ENCODE assay signal across 18 cellular contexts in genomic region chr13:108020027-108020426, GRCh38.
"Had no signal": no experiment of that assay in that cellular context is flagged by ENCODE, and none has a peak within 500 bp of the region (broad histone marks: within the 10 kb centered on the region; RNA-seq: fewer than 3 reads in every experiment).

No MANE protein-coding gene starts in this region.

- H3K27ac ChIP-seq: tibial artery, vagina had no signal

- H3K4me3 Mint-ChIP-seq: activated B cell treated with CpG ODN at 0.5 μM for 24 hours; activated CD4-positive, alpha-beta memory T cell treated with anti-CD3 and anti-CD28 coated beads for 36 hours; activated CD8-positive, alpha-beta memory T cell treated with anti-CD3 and anti-CD28 coated beads, Interleukin-2, amount 10 ng/mL, durations not matched to agents 7 days and 5 days; activated naive CD8-positive, alpha-beta T cell; dendritic cell treated with granulocyte-macrophage colony-stimulating factor and Interleukin-4, amounts not matched to agents 40 ng/mL and 50 ng/mL, for 4 days had no signal

- H3K36me3 ChIP-seq: tibial artery, vagina had no signal

- H3K9me3 ChIP-seq: tibial artery, vagina had no signal

- H3K4me1 Mint-ChIP-seq: activated B cell treated with CpG ODN at 0.5 μM for 24 hours; activated CD8-positive, alpha-beta memory T cell treated with anti-CD3 and anti-CD28 coated beads, Interleukin-2, amount 10 ng/mL, durations not matched to agents 7 days and 5 days had no signal

- H3K4me3 ChIP-seq: tibial artery, vagina had no signal

- H3K4me1 ChIP-seq: tibial artery, vagina had no signal

- H3K27me3 ChIP-seq: tibial artery, vagina had no signal

- H3K27ac Mint-ChIP-seq: activated B cell treated with CpG ODN at 0.5 μM for 24 hours; activated CD4-positive, alpha-beta memory T cell treated with anti-CD3 and anti-CD28 coated beads for 36 hours; activated CD8-positive, alpha-beta memory T cell treated with anti-CD3 and anti-CD28 coated beads, Interleukin-2, amount 10 ng/mL, durations not matched to agents 7 days and 5 days; activated naive CD8-positive, alpha-beta T cell; dendritic cell treated with granulocyte-macrophage colony-stimulating factor and Interleukin-4, amounts not matched to agents 40 ng/mL and 50 ng/mL, for 4 days; progenitor cell of endocrine pancreas had no signal

- ATAC-seq: activated CD8-positive, alpha-beta memory T cell treated with anti-CD3 and anti-CD28 coated beads, Interleukin-2, amount 10 ng/mL, durations not matched to agents 7 days and 5 days; left lobe of liver had no signal

- H3K36me3 Mint-ChIP-seq: activated CD4-positive, alpha-beta memory T cell treated with anti-CD3 and anti-CD28 coated beads for 36 hours; activated CD8-positive, alpha-beta memory T cell treated with anti-CD3 and anti-CD28 coated beads, Interleukin-2, amount 10 ng/mL, durations not matched to agents 7 days and 5 days; activated naive CD8-positive, alpha-beta T cell had no signal

- H3K27me3 Mint-ChIP-seq: activated B cell treated with CpG ODN at 0.5 μM for 24 hours; activated CD4-positive, alpha-beta memory T cell treated with anti-CD3 and anti-CD28 coated beads for 36 hours; activated CD8-positive, alpha-beta memory T cell treated with anti-CD3 and anti-CD28 coated beads, Interleukin-2, amount 10 ng/mL, durations not matched to agents 7 days and 5 days; activated naive CD8-positive, alpha-beta T cell; dendritic cell treated with granulocyte-macrophage colony-stimulating factor and Interleukin-4, amounts not matched to agents 40 ng/mL and 50 ng/mL, for 4 days; progenitor cell of endocrine pancreas had no signal

- DNase-seq: activated B cell treated with CpG ODN at 0.5 μM for 24 hours; activated CD4-positive, alpha-beta memory T cell treated with anti-CD3 and anti-CD28 coated beads for 36 hours; activated CD4-positive, alpha-beta T cell treated with anti-CD3 and anti-CD28 coated beads for 4 hours; activated CD8-positive, alpha-beta memory T cell treated with anti-CD3 and anti-CD28 coated beads, Interleukin-2, amount 10 ng/mL, durations not matched to agents 7 days and 5 days; effector memory CD4-positive, alpha-beta T cell; foreskin fibroblast; hippocampal formation; stimulated activated CD4-positive, alpha-beta T cell treated with anti-CD3 and anti-CD28 coated beads, Interleukin-12 subunit alpha, Interleukin-12 subunit beta, amount 100 ng/mL, for 4 hours; stimulated activated CD4-positive, alpha-beta T cell treated with anti-CD3 and anti-CD28 coated beads, Interleukin-1b, Interleukin-23, amount 100 ng/mL, for 48 hours; stimulated activated naive CD4-positive, alpha-beta T cell treated with Interleukin-2 at 50 U/mL for 16 hours; substantia nigra; T-helper 9 cell; tibial artery had no signal
